In the genomic region with DNA sequence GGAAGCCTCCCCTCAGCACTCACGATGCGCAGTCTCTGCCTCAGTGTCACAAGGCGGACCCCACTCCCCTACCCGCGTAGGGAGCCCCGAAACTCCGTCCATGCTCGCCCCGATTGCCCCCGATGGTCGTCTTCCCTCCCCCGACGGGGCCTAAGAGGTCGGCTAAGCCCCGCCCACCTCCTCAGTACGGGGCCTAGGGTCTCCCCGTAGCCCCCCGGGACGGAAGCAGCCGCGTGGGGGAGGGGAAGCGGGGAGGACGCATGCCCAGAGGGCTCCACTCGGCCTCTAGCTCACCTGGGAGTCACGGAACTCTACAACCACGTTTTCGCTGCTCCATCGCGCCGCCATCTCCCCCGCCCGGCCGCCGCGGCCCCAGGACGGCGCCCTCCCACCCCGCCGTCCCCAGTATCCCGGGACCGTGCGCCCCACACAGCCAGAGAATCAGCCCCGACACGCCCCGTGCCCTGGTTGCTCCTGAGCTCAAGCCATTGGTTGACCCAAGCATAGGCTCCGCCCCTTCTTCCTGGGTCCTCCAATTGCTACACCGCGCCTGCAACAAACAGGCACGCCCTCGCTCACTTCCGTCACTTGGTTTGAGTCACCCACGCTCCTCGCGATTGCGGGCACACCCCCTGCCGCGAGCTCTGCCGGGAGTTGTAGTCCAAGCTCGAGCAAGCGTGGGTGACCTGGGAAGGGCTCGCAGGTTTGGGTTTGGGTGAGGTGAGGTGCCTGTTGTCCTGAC, we compare ENCODE assay signal across 8 cellular contexts. TPM values are rescaled to one million over a fixed set of nuclear protein-coding genes. Genes with fewer than 3 reads are reported as not detected.
DNase-seq lines count a peak whose midpoint lies in the region; ATAC-seq lines count a peak whose summit lies in the region.

A gene with protein sequence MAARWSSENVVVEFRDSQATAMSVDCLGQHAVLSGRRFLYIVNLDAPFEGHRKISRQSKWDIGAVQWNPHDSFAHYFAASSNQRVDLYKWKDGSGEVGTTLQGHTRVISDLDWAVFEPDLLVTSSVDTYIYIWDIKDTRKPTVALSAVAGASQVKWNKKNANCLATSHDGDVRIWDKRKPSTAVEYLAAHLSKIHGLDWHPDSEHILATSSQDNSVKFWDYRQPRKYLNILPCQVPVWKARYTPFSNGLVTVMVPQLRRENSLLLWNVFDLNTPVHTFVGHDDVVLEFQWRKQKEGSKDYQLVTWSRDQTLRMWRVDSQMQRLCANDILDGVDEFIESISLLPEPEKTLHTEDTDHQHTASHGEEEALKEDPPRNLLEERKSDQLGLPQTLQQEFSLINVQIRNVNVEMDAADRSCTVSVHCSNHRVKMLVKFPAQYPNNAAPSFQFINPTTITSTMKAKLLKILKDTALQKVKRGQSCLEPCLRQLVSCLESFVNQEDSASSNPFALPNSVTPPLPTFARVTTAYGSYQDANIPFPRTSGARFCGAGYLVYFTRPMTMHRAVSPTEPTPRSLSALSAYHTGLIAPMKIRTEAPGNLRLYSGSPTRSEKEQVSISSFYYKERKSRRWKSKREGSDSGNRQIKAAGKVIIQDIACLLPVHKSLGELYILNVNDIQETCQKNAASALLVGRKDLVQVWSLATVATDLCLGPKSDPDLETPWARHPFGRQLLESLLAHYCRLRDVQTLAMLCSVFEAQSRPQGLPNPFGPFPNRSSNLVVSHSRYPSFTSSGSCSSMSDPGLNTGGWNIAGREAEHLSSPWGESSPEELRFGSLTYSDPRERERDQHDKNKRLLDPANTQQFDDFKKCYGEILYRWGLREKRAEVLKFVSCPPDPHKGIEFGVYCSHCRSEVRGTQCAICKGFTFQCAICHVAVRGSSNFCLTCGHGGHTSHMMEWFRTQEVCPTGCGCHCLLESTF (minus strand): TSS at position 454 of the 742 bp plus-strand sequence. CDS start 106 bp downstream, at position 348.

- no CpG with 5 or more reads among the region's 61 CpGs for WGBS in mesendoderm (ENCODE audit: extremely low coverage, insufficient coverage, low lambda C conversion rate)

- H3K4me2 ChIP-seq in mesendoderm (ENCODE audit: low read length) = peak within 1 kb of the TSS; percentile 97

- H2BK120ac ChIP-seq in mesendoderm (ENCODE audit: low read depth, low read length) = no peak within 1 kb of the TSS

- H3K4me1 ChIP-seq in NT2/D1 (ENCODE audit: insufficient read depth, insufficient read length) = peaks cover 4% of the 10 kb centered on the region
- H3K4me1 ChIP-seq in endocrine pancreas (ENCODE audit: control insufficient read depth, insufficient read depth, low read length) = no peaks in the 10 kb centered on the region
- H3K4me1 ChIP-seq in mesendoderm (ENCODE audit: control insufficient read depth, low read depth, low read length) = no peaks in the 10 kb centered on the region

- H3K79me1 ChIP-seq in mesendoderm (ENCODE audit: low read length) = peaks cover 7% of the 10 kb centered on the region

- H3K4ac ChIP-seq in mesendoderm (ENCODE audit: low read depth, low read length) = no peak within 1 kb of the TSS

- H2BK15ac ChIP-seq in mesendoderm (replicated peaks; ENCODE audit: low read depth) = no peak within 1 kb of the TSS

- ATAC-seq in GM21381 (IDR thresholded peaks at IDR 0.05; ENCODE audit: unreplicated experiment) = peak; percentile 99
- peak; percentile 100 for ATAC-seq in activated CD8-positive, alpha-beta memory T cell treated with anti-CD3 and anti-CD28 coated beads, Interleukin-2, amount 10 ng/mL, durations not matched to agents 7 days and 5 days

- no peaks in the 10 kb centered on the region for H3K27me3 Mint-ChIP-seq in activated CD8-positive, alpha-beta memory T cell treated with anti-CD3 and anti-CD28 coated beads, Interleukin-2, amount 10 ng/mL, durations not matched to agents 7 days and 5 days

- H3K4me1 Mint-ChIP-seq in activated CD8-positive, alpha-beta memory T cell treated with anti-CD3 and anti-CD28 coated beads, Interleukin-2, amount 10 ng/mL, durations not matched to agents 7 days and 5 days = peaks cover 14% of the 10 kb centered on the region

- no peaks in the 10 kb centered on the region for H3K27me3 ChIP-seq in NT2/D1 (ENCODE audit: insufficient read depth, insufficient read length)
- H3K27me3 ChIP-seq in endocrine pancreas (ENCODE audit: control insufficient read depth, insufficient read depth, low read length) = no peaks in the 10 kb centered on the region
- no peaks in the 10 kb centered on the region for H3K27me3 ChIP-seq in mesendoderm (ENCODE audit: insufficient read depth, low read length, poor library complexity)

- peak within 1 kb of the TSS; percentile 97 for H3K23ac ChIP-seq in mesendoderm (ENCODE audit: low read length)

- H2AK5ac ChIP-seq in mesendoderm (ENCODE audit: low read length) = no peak within 1 kb of the TSS

- peak within 1 kb of the TSS; percentile 51 for H3K18ac ChIP-seq in mesendoderm (ENCODE audit: low read length)

- H2BK5ac ChIP-seq in mesendoderm (ENCODE audit: low read length) = peak within 1 kb of the TSS; percentile 35

- H3K9ac ChIP-seq in NT2/D1 (ENCODE audit: insufficient read length, low read depth) (peak within 1 kb of the TSS; percentile 94), endocrine pancreas (ENCODE audit: control insufficient read depth, insufficient read depth, low read length) (peak within 1 kb of the TSS; percentile 55), mesendoderm (ENCODE audit: low read length) (peak within 1 kb of the TSS; percentile 89)

- peak within 1 kb of the TSS; percentile 96 for H3K56ac ChIP-seq in mesendoderm (ENCODE audit: low read length)

- DNase-seq in COR-L47 (lab: John Stamatoyannopoulos, UW) (peak; percentile 100), HUDEP-2 (lab: John Stamatoyannopoulos, UW; ENCODE audit: unreplicated experiment in 76 of 76) (peak in 75 of 76 experiments; percentile 59 to 100 (median 98)), NT2/D1 (ENCODE audit: low read depth, low spot score) (peak; percentile 100), mesendoderm (peak; percentile 100)
- peak; percentile 100 for DNase-seq in activated CD8-positive, alpha-beta memory T cell treated with anti-CD3 and anti-CD28 coated beads, Interleukin-2, amount 10 ng/mL, durations not matched to agents 7 days and 5 days
- DNase-seq in stimulated activated CD8-positive, alpha-beta memory T cell treated with anti-CD3 and anti-CD28 coated beads, Interleukin-15, amount 100 ng/mL, for 1 hour (ENCODE audit: low read depth) = peak; percentile 97

- no peak within 1 kb of the TSS for H3K27ac ChIP-seq in mesendoderm (ENCODE audit: low read depth, low read length)

- H3K9me3 Mint-ChIP-seq in activated CD8-positive, alpha-beta memory T cell treated with anti-CD3 and anti-CD28 coated beads, Interleukin-2, amount 10 ng/mL, durations not matched to agents 7 days and 5 days (ENCODE audit: low read depth) = no peaks in the 10 kb centered on the region

- no peak within 1 kb of the TSS for H4K8ac ChIP-seq in mesendoderm (ENCODE audit: low read depth, low read length)

- peak within 1 kb of the TSS; percentile 85 for H3K4me3 Mint-ChIP-seq in activated CD8-positive, alpha-beta memory T cell treated with anti-CD3 and anti-CD28 coated beads, Interleukin-2, amount 10 ng/mL, durations not matched to agents 7 days and 5 days

- H3K9me3 ChIP-seq in NT2/D1 (ENCODE audit: insufficient read depth, low read length) = no peaks in the 10 kb centered on the region
- no peaks in the 10 kb centered on the region for H3K9me3 ChIP-seq in endocrine pancreas (ENCODE audit: control insufficient read depth, low read length)

- H3K36me3 ChIP-seq in NT2/D1 (ENCODE audit: insufficient read depth, insufficient read length, low read length) (peaks cover 11% of the 10 kb centered on the region), endocrine pancreas (ENCODE audit: control insufficient read depth, insufficient read depth, low read length) (no peaks in the 10 kb centered on the region), mesendoderm (ENCODE audit: control insufficient read depth, insufficient read depth, low read length) (no peaks in the 10 kb centered on the region)

- H3K4me3 ChIP-seq in NT2/D1 (ENCODE audit: insufficient read length, low read depth) (peak within 1 kb of the TSS; percentile 93), endocrine pancreas (ENCODE audit: control insufficient read depth, insufficient read depth, low read length) (peak within 1 kb of the TSS; percentile 56), mesendoderm (ENCODE audit: low read length) (peak within 1 kb of the TSS; percentile 82)

- peaks cover 6% of the 10 kb centered on the region for H3K36me3 Mint-ChIP-seq in activated CD8-positive, alpha-beta memory T cell treated with anti-CD3 and anti-CD28 coated beads, Interleukin-2, amount 10 ng/mL, durations not matched to agents 7 days and 5 days

- no peak within 1 kb of the TSS for H4K5ac ChIP-seq in mesendoderm (ENCODE audit: low read length)

- H3K27ac Mint-ChIP-seq in activated CD8-positive, alpha-beta memory T cell treated with anti-CD3 and anti-CD28 coated beads, Interleukin-2, amount 10 ng/mL, durations not matched to agents 7 days and 5 days = peak within 1 kb of the TSS; percentile 89

- CTCF ChIA-PET in activated CD8-positive, alpha-beta memory T cell treated with anti-CD3 and anti-CD28 coated beads, Interleukin-2, amount 10 ng/mL, durations not matched to agents 7 days and 5 days (lab: Charles Lee) = interaction anchor here (0.8 to 6.4 kb wide), 10 partner anchors 12 to 215 kb away, joined by 3 to 52 read pairs (median 4); a partner anchor contains a TSS

- peaks cover 10% of the 10 kb centered on the region for H3K79me2 ChIP-seq in mesendoderm (ENCODE audit: control insufficient read depth, insufficient read depth, low read length)

RNA-seq across cellular contexts. Expression of the gene that starts here (rescaled TPM):
- total RNA-seq in activated CD8-positive, alpha-beta memory T cell treated with anti-CD3 and anti-CD28 coated beads, Interleukin-2, amount 10 ng/mL, durations not matched to agents 7 days and 5 days = 10 to 100 TPM; 59.0 to 74.6 TPM
- 31.4 TPM for polyA plus RNA-seq in mesendoderm (2013, experiment 1 of 2)
- polyA plus RNA-seq in mesendoderm (2013, experiment 2 of 2) = 32.9 TPM
